In the genomic region with DNA sequence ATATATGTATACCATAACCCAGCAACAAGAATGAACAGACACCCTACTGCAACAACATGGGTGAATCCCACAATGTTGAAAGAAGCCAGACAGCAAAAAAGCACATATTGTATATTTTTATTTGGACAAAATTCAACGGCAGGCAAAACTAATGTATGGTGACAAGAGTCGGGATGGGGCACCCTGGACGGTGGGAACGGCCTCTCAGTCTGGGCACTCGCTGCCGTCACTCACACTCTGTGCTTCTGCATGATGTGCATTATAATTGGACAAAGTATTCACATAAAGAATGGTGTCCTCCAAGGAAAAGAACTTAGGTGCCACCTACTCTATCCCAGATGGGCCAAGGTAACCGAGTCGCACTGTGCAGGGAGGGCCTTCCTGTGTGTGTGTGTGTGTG, we compare ENCODE assay signal across 11 cellular contexts.
"Had no signal": no experiment of that assay in that cellular context is flagged by ENCODE, and none has a peak within 500 bp of the region (broad histone marks: within the 10 kb centered on the region; RNA-seq: fewer than 3 reads in every experiment).

No MANE protein-coding gene starts in this region.

- H3K4me1 ChIP-seq: HAP-1 had no signal

- H3K27ac ChIP-seq: GM23248 had no signal

- ATAC-seq: GM23338, HCT116 had no signal

- H2AFZ ChIP-seq: GM23248, GM23338 had no signal

- DNase-seq: GM23248, GOT3, H7, H9, HCEC 1CT, HFFc6 had no signal

- H3K4me2 ChIP-seq: GM23338 had no signal

- FAIRE-seq: H1, H54 had no signal

- H3K9me3 ChIP-seq: HAP-1 had no signal

- H3K4me3 ChIP-seq: GM23248, GM23338, HAP-1 had no signal

- H3K9ac ChIP-seq: GM23248 had no signal

- H3K36me3 ChIP-seq: HAP-1 had no signal
